17 cellular contexts compared by ENCODE assay signal in genomic region chr18:39380186-39380714, GRCh38.
DNase-seq lines count a peak whose midpoint lies in the region; ATAC-seq and TF ChIP-seq lines count a peak whose summit lies in the region.
"Had no signal": no experiment of that assay in that cellular context is flagged by ENCODE, and none has a peak within 500 bp of the region (broad histone marks: within the 10 kb centered on the region; RNA-seq: fewer than 3 reads in every experiment).

No MANE protein-coding gene starts in this region.

- no peaks in the 10 kb centered on the region for H3K9me2 ChIP-seq in neural cell (ENCODE audit: insufficient read depth, low read length)

- H3K79me2 ChIP-seq in H9 (ENCODE audit: insufficient read depth, low read length) (no peaks in the 10 kb centered on the region), neural cell (replicated peaks; ENCODE audit: insufficient read depth, low read length) (no peaks in the 10 kb centered on the region)

- H3K36me3 Mint-ChIP-seq in H9 (ENCODE audit: insufficient read depth in 1 of 3, low read depth in 3 of 3) (no peaks in the 10 kb centered on the region), endodermal cell (ENCODE audit: low read depth) (no peaks in the 10 kb centered on the region), Caco-2 (ENCODE audit: insufficient read depth, unreplicated experiment) (no peaks in the 10 kb centered on the region)
- H3K36me3 Mint-ChIP-seq: CD14-positive monocyte had no signal

- no peak for TF ChIP-seq CTCF in H9 (conservative IDR thresholded peaks at IDR 0.05)
- TF ChIP-seq CTCF in endodermal cell (conservative IDR thresholded peaks at IDR 0.05), result no peak
- no peak for TF ChIP-seq CTCF in neural cell (IDR thresholded peaks at IDR 0.05; ENCODE audit: poor library complexity, severe bottlenecking)
- no peak for TF ChIP-seq CTCF in Caco-2 (IDR thresholded peaks at IDR 0.05; ENCODE audit: insufficient read depth in 1 of 2, low read depth in 1 of 2, low read length in 1 of 2, severe bottlenecking in 1 of 2, unreplicated experiment in 1 of 2)

- WGBS in H9 (ENCODE audit: extremely low coverage, insufficient read length, low lambda C conversion rate), result no CpG with 5 or more reads among the region's 3 CpGs
- 82 to 86% methylated on average over 2 to 3 of the region's 3 CpGs for WGBS in endodermal cell (ENCODE audit: insufficient coverage in 1 of 2, insufficient read length in 1 of 2), 2 experiments

- CTCF ChIA-PET in Caco-2 (lab: Charles Lee), result no interaction called here

- no peak overlapping the region for H4K91ac ChIP-seq in H9 (ENCODE audit: insufficient read length, low read depth, low read length)

- no peak for TF ChIP-seq RAD21 in neural cell (conservative IDR thresholded peaks at IDR 0.05)

- no peaks in the 10 kb centered on the region for H3K23me2 ChIP-seq in H9 (ENCODE audit: insufficient read length, low read depth, low read length, poor library complexity, severe bottlenecking)

- no peak for ATAC-seq in HG02852 (IDR thresholded peaks at IDR 0.05; ENCODE audit: unreplicated experiment)
- no peak for ATAC-seq in GM21390 (IDR thresholded peaks at IDR 0.05; ENCODE audit: unreplicated experiment)
- ATAC-seq in HG02763 (IDR thresholded peaks at IDR 0.05; ENCODE audit: unreplicated experiment), result no peak

- peaks cover 5% of the 10 kb centered on the region for H3F3A ChIP-seq in neural cell (ENCODE audit: insufficient read depth, low read length, poor library complexity, severe bottlenecking)

- POLR2A ChIA-PET in Caco-2 (lab: Charles Lee), result no interaction called here

- H3K27ac Mint-ChIP-seq in H9 (peak overlapping the region; percentile 19 to 88 (median 55); a peak in 4 of 7 replicates), endodermal cell (no peak overlapping the region), Caco-2 (ENCODE audit: unreplicated experiment) (no peak overlapping the region)
- H3K27ac Mint-ChIP-seq: CD14-positive monocyte, HFFc6 had no signal

- H2BK120ac ChIP-seq in H9 (ENCODE audit: low read depth, low read length, poor library complexity, severe bottlenecking), result no peak overlapping the region

- no peak overlapping the region for H3K14ac ChIP-seq in H9 (ENCODE audit: insufficient read depth, low read length)

- H3K4me3 Mint-ChIP-seq in H9 (peak overlapping the region in 1 of 2 experiments; percentile 53; a peak in 2 of 5 replicates), endodermal cell (no peak overlapping the region), Caco-2 (ENCODE audit: unreplicated experiment) (no peak overlapping the region)
- H3K4me3 Mint-ChIP-seq: CD14-positive monocyte, HFFc6 had no signal

- H3K27me3 ChIP-seq in H9 (ENCODE audit: insufficient read depth, low read length) (no peaks in the 10 kb centered on the region), endodermal cell (ENCODE audit: control insufficient read depth, insufficient read depth, low read length, poor library complexity, severe bottlenecking) (no peaks in the 10 kb centered on the region), neural cell (ENCODE audit: insufficient read depth, low read depth, low read length) (no peaks in the 10 kb centered on the region), Caco-2 (replicated peaks; ENCODE audit: control insufficient read depth, insufficient read depth, low read length) (no peaks in the 10 kb centered on the region)

- no peak overlapping the region for H2BK12ac ChIP-seq in H9 (ENCODE audit: insufficient read length, low read depth, low read length)

- no TSS peak for BruUV-seq in Caco-2 (replicated peaks; lab: Mats Ljungman, UMichigan)

- H3K9ac ChIP-seq in H9 (ENCODE audit: extremely low read depth, insufficient read length, low read length) (no peak overlapping the region), endodermal cell (ENCODE audit: extremely low read depth, low read length, poor library complexity, severe bottlenecking) (no peak overlapping the region), neural cell (ENCODE audit: low read length) (peak overlapping the region; percentile 19)
- H3K9ac ChIP-seq: GM23248 had no signal

- H3K56ac ChIP-seq in H9 (ENCODE audit: insufficient read length, low read depth, low read length), result no peak overlapping the region

- H3K4me3 ChIP-seq in endodermal cell (ENCODE audit: low read length) (no peak overlapping the region), neural cell (ENCODE audit: low read length) (peak overlapping the region; percentile 52), Caco-2 (ENCODE audit: low read depth, low read length) (no peak overlapping the region)
- H3K4me3 ChIP-seq: GM23248 had no signal

- H2AK5ac ChIP-seq in H9 (ENCODE audit: insufficient read length, low read length), result no peak overlapping the region

- H3K27ac ChIP-seq in H9 (ENCODE audit: insufficient read length, low read depth, low read length) (no peak overlapping the region), endodermal cell (ENCODE audit: low read depth, low read length) (peak overlapping the region; percentile 83), neural cell (ENCODE audit: low read length) (peak overlapping the region; percentile 37)
- H3K27ac ChIP-seq: GM23248 had no signal

- H3K9me3 Mint-ChIP-seq in H9 (no peaks in the 10 kb centered on the region), endodermal cell (no peaks in the 10 kb centered on the region), Caco-2 (ENCODE audit: unreplicated experiment) (no peaks in the 10 kb centered on the region)
- H3K9me3 Mint-ChIP-seq: HFFc6 had no signal

- H3K9me3 ChIP-seq in H9 (ENCODE audit: control insufficient read depth, low read depth, low read length), result no peaks in the 10 kb centered on the region
- no peaks in the 10 kb centered on the region for H3K9me3 ChIP-seq in endodermal cell (ENCODE audit: control insufficient read depth, low read length)
- no peaks in the 10 kb centered on the region for H3K9me3 ChIP-seq in neural cell (ENCODE audit: low read length)
- no peaks in the 10 kb centered on the region for H3K9me3 ChIP-seq in Caco-2

- H3K4me2 ChIP-seq in H9 (ENCODE audit: insufficient read depth, insufficient read length, low read length) (no peak overlapping the region), neural cell (ENCODE audit: low read length) (peak overlapping the region; percentile 40)

- no peak overlapping the region for H3K4ac ChIP-seq in H9 (ENCODE audit: low read depth, low read length)

- H4K20me1 ChIP-seq in H9 (ENCODE audit: control insufficient read depth, insufficient read depth, insufficient read length) (no peaks in the 10 kb centered on the region), neural cell (ENCODE audit: insufficient read depth) (no peaks in the 10 kb centered on the region)

- no peak for TF ChIP-seq EP300 in neural cell (conservative IDR thresholded peaks at IDR 0.05; ENCODE audit: poor library complexity, severe bottlenecking)

- H3K27me3 Mint-ChIP-seq in H9 (ENCODE audit: low read depth) (peaks cover 2% of the 10 kb centered on the region; the same call in 1 of the 2 replicates), endodermal cell (ENCODE audit: insufficient read depth) (no peaks in the 10 kb centered on the region), Caco-2 (ENCODE audit: insufficient read depth, unreplicated experiment) (no peaks in the 10 kb centered on the region)

- no peaks in the 10 kb centered on the region for H3K4me1 ChIP-seq in H9 (ENCODE audit: insufficient read depth, low read length)
- peaks cover 9% of the 10 kb centered on the region for H3K4me1 ChIP-seq in endodermal cell (ENCODE audit: control insufficient read depth, insufficient read depth, low read length)
- no peaks in the 10 kb centered on the region for H3K4me1 ChIP-seq in Caco-2

- no peak overlapping the region for H2BK20ac ChIP-seq in H9 (ENCODE audit: low read depth, low read length, poor library complexity, severe bottlenecking)

- DNase-seq in H9 (no peak), NCI-H2227 (lab: John Stamatoyannopoulos, UW; ENCODE audit: unreplicated experiment) (peak; percentile 20), endodermal cell (no peak), Caco-2 (no peak)
- DNase-seq: Calu3, DMS79 treated with DMSO at 0.1 percent for 48 hours, GM23248, HFFc6, NCI-H1105 treated with DMSO at 0.1 percent for 48 hours, NCI-H2081 treated with DMSO at 0.1 percent for 48 hours, NCI-H446 treated with DMSO at 0.1 percent for 48 hours, SIG-M5 had no signal

- no peak overlapping the region for H2BK15ac ChIP-seq in H9 (ENCODE audit: low read depth, low read length)

- no peak overlapping the region for H3K23ac ChIP-seq in H9 (ENCODE audit: insufficient read length, low read depth, low read length)

- H3K4me1 Mint-ChIP-seq in H9 (peaks cover 20 to 22% of the 10 kb centered on the region in 2 experiments), endodermal cell (peaks cover 22% of the 10 kb centered on the region), Caco-2 (ENCODE audit: low read depth, unreplicated experiment) (peaks cover under 1% of the 10 kb centered on the region)
- H3K4me1 Mint-ChIP-seq: CD14-positive monocyte had no signal

- H4K5ac ChIP-seq in H9 (ENCODE audit: insufficient read length, low read depth, low read length), result no peak overlapping the region

- no peaks in the 10 kb centered on the region for H3K79me1 ChIP-seq in H9 (ENCODE audit: insufficient read depth, low read depth, low read length, poor library complexity, severe bottlenecking)

- no peak overlapping the region for H2BK5ac ChIP-seq in H9 (ENCODE audit: insufficient read length, low read length)

- H3T11ph ChIP-seq in H9 (ENCODE audit: low read length), result no peak overlapping the region

- intact Hi-C loops in Caco-2 (cut with micrococcal nuclease; ENCODE audit: unreplicated experiment), result no loop called here

- H3K36me3 ChIP-seq in endodermal cell (ENCODE audit: control insufficient read depth, insufficient read depth, low read length) (no peaks in the 10 kb centered on the region), neural cell (ENCODE audit: insufficient read depth, low read length) (no peaks in the 10 kb centered on the region), Caco-2 (ENCODE audit: control insufficient read depth, insufficient read depth, low read length) (no peaks in the 10 kb centered on the region)

- no peak overlapping the region for H3K18ac ChIP-seq in H9 (ENCODE audit: insufficient read length, low read depth, low read length)

- no peak overlapping the region for H4K8ac ChIP-seq in H9 (replicated peaks; ENCODE audit: insufficient read length, low read depth, low read length)

- H2AFZ ChIP-seq in H9 (ENCODE audit: low read length) (no peak overlapping the region), neural cell (ENCODE audit: low read depth, low read length) (peak overlapping the region; percentile 30)
- H2AFZ ChIP-seq: GM23248 had no signal

TF ChIP-seq in neural cell, 6 proteins besides CTCF, POLR2A, EP300 and RAD21 (continues in another document):
- TF ChIP-seq POLR2AphosphoS5 (IDR thresholded peaks at IDR 0.05), result no peak
- no peak for TF ChIP-seq TAF1 (IDR thresholded peaks at IDR 0.05; ENCODE audit: low read depth)

Comparison
In these comparisons a context has a peak if more than half of its experiments do, and no peak if none do; other contexts are left out.
1. H3K27ac Mint-ChIP-seq: peak in H9 (3 of 3); none in endodermal cell (single experiment) and Caco-2 (single experiment).